1 cellular context compared by ENCODE assay signal in genomic region chr2:109914552-109914951, GRCh38. TPM values are rescaled to one million over a fixed set of nuclear protein-coding genes. Genes with fewer than 3 reads are reported as not detected.
"Had no signal": no experiment of that assay in that cellular context is flagged by ENCODE, and none has a peak within 500 bp of the region (broad histone marks: within the 10 kb centered on the region; RNA-seq: fewer than 3 reads in every experiment).

No MANE protein-coding gene starts in this region.

RNA-seq across cellular contexts. Expression of gene LIMS3, which starts 16.1 kb away (rescaled TPM):
- total RNA-seq: activated T-helper 2 cell treated with anti-CD3 and anti-CD28 coated beads, Interferon-gamma antibody, Interleukin-2, Interleukin-4, amounts not matched to agents 10 μg/mL and 5 μg/mL and 100 μg/mL, durations not matched to agents 14 hours and 24 hours and 36 hours had no signal
